ENCODE assay signal across 1 cellular context in genomic region chr20:40689100-40689942, GRCh38.
TF ChIP-seq lines count a peak whose summit lies in the region.

Gene MAFB, minus strand, starts transcription at chr20:40689236. Its CDS starts 386 bp downstream, at chr20:40688850.

TF ChIP-seq in HepG2, 621 proteins besides CTCF, POLR2A, EP300 and RAD21 (continued from another document and continues in another):
- TF ChIP-seq HMGXB3 (CRISPR knock-in tag; IDR thresholded peaks at IDR 0.05; ENCODE audit: borderline replicate concordance) (no peak), GTF2F1 (IDR thresholded peaks at IDR 0.05; ENCODE audit: low read length) (no peak), ZNF687 (CRISPR knock-in tag; IDR thresholded peaks at IDR 0.05) (no peak), PBX3 (CRISPR knock-in tag; IDR thresholded peaks at IDR 0.05; ENCODE audit: borderline replicate concordance) (no peak), ZNF232 (CRISPR knock-in tag; IDR thresholded peaks at IDR 0.05; ENCODE audit: borderline replicate concordance) (no peak), BCLAF1 (IDR thresholded peaks at IDR 0.05) (no peak), ZNF839 (CRISPR knock-in tag; IDR thresholded peaks at IDR 0.05; ENCODE audit: borderline replicate concordance) (no peak), MEF2D (CRISPR knock-in tag; IDR thresholded peaks at IDR 0.05) (no peak), ZNF367 (CRISPR knock-in tag; IDR thresholded peaks at IDR 0.05; ENCODE audit: borderline replicate concordance) (no peak), ARNT2 (CRISPR knock-in tag; IDR thresholded peaks at IDR 0.05; ENCODE audit: low read depth) (no peak), ARID4A (CRISPR knock-in tag; IDR thresholded peaks at IDR 0.05; ENCODE audit: borderline replicate concordance) (no peak), ZSCAN31 (CRISPR knock-in tag; IDR thresholded peaks at IDR 0.05; ENCODE audit: low read depth) (no peak; the same call in 1 of the 2 replicates), MAFF (IDR thresholded peaks at IDR 0.05; ENCODE audit: low read depth, low read length) (no peak), USF2 (IDR thresholded peaks at IDR 0.05; ENCODE audit: low read depth, low read length) (no peak; the same call in 1 of the 2 replicates), USF2 (CRISPR knock-in tag; IDR thresholded peaks at IDR 0.05; ENCODE audit: borderline replicate concordance) (no peak; the same call in 1 of the 2 replicates), SIX4 (CRISPR knock-in tag; IDR thresholded peaks at IDR 0.05) (0 out of 2 replicates have a peak, but pooled peaks have one; percentile 17), NBN (conservative IDR thresholded peaks at IDR 0.05) (no peak), TRIM22 (IDR thresholded peaks at IDR 0.05) (no peak), TOPORS (CRISPR knock-in tag; IDR thresholded peaks at IDR 0.05) (no peak; the same call in 1 of the 2 replicates), MXI1 (IDR thresholded peaks at IDR 0.05; ENCODE audit: borderline replicate concordance, low read depth, low read length) (no peak; the same call in 2 of the 3 replicates), GMEB1 (CRISPR knock-in tag; IDR thresholded peaks at IDR 0.05; ENCODE audit: borderline replicate concordance) (no peak), POGZ (CRISPR knock-in tag; IDR thresholded peaks at IDR 0.05) (peak; percentile 68; the same call in 1 of the 2 replicates), ZBTB7A (CRISPR knock-in tag; IDR thresholded peaks at IDR 0.05) (no peak), POLR2AphosphoS2 (IDR thresholded peaks at IDR 0.05; ENCODE audit: low read depth, low read length) (no peak), REXO4 (CRISPR knock-in tag; IDR thresholded peaks at IDR 0.05; ENCODE audit: borderline replicate concordance) (no peak), ZNF326 (CRISPR knock-in tag; IDR thresholded peaks at IDR 0.05; ENCODE audit: borderline replicate concordance) (no peak), ZNF460 (CRISPR knock-in tag; IDR thresholded peaks at IDR 0.05; ENCODE audit: borderline replicate concordance) (no peak), DR1 (CRISPR knock-in tag; IDR thresholded peaks at IDR 0.05) (peak; percentile 59; the same call in 1 of the 2 replicates), NFIB (CRISPR knock-in tag; IDR thresholded peaks at IDR 0.05; ENCODE audit: borderline replicate concordance) (no peak), ZNF674 (CRISPR knock-in tag; IDR thresholded peaks at IDR 0.05; ENCODE audit: low read depth) (no peak), ZBTB14 (CRISPR knock-in tag; IDR thresholded peaks at IDR 0.05) (0 out of 2 replicates have a peak, but pooled peaks have one; percentile 9), TEAD2 (CRISPR knock-in tag; IDR thresholded peaks at IDR 0.05) (no peak)
